15 cellular contexts compared by ENCODE assay signal in genomic region chr20:49039854-49040253, GRCh38. TPM values are rescaled to one million over a fixed set of nuclear protein-coding genes. Genes with fewer than 3 reads are reported as not detected.
A peak's percentile ranks its signal among the peaks of the same experiment; 100 is the strongest.
DNase-seq lines count a peak whose midpoint lies in the region; ATAC-seq and TF ChIP-seq lines count a peak whose summit lies in the region.
"Had no signal": no experiment of that assay in that cellular context is flagged by ENCODE, and none has a peak within 500 bp of the region (broad histone marks: within the 10 kb centered on the region; RNA-seq: fewer than 3 reads in every experiment).

No MANE protein-coding gene starts in this region.

- H4K20me1 ChIP-seq in neural progenitor cell (ENCODE audit: low read depth) = no peaks in the 10 kb centered on the region

- H2AFZ ChIP-seq in neural progenitor cell (replicated peaks) = no peak overlapping the region

- H3K4me1 Mint-ChIP-seq in Calu3 (ENCODE audit: low read depth, unreplicated experiment) (peaks cover 12% of the 10 kb centered on the region), WTC11 (no peaks in the 10 kb centered on the region), endothelial cell (ENCODE audit: unreplicated experiment) (no peaks in the 10 kb centered on the region), neural progenitor cell (no peaks in the 10 kb centered on the region)
- H3K4me1 Mint-ChIP-seq in activated CD4-positive, alpha-beta memory T cell treated with anti-CD3 and anti-CD28 coated beads for 36 hours (ENCODE audit: low read depth) = peaks cover 17% of the 10 kb centered on the region

- H3K27ac Mint-ChIP-seq in Calu3 (ENCODE audit: unreplicated experiment) (peak overlapping the region; percentile 68), WTC11 (0 out of 2 replicates have a peak overlapping the region, but pooled peaks have one; percentile 5), endothelial cell (ENCODE audit: unreplicated experiment) (no peak overlapping the region), neural progenitor cell (peak overlapping the region; percentile 2)
- no peak overlapping the region for H3K27ac Mint-ChIP-seq in activated CD4-positive, alpha-beta memory T cell treated with anti-CD3 and anti-CD28 coated beads for 36 hours
- H3K27ac Mint-ChIP-seq: CD8-positive, alpha-beta T cell had no signal

- H3K27ac ChIP-seq in neural progenitor cell (no peak overlapping the region), left lung (no peak overlapping the region)

- H3K4me2 ChIP-seq in neural progenitor cell = no peak overlapping the region

- BruUV-seq in Calu3 (replicated peaks; lab: Mats Ljungman, UMichigan) = no TSS peak

- H3K4me3 ChIP-seq in neural progenitor cell = no peak overlapping the region
- no peak overlapping the region for H3K4me3 ChIP-seq in left lung
- H3K4me3 ChIP-seq: HAP-1, K562 had no signal

- H3K27me3 Mint-ChIP-seq in Calu3 (ENCODE audit: unreplicated experiment) (no peaks in the 10 kb centered on the region), WTC11 (ENCODE audit: low read depth) (no peaks in the 10 kb centered on the region), endothelial cell (ENCODE audit: unreplicated experiment) (no peaks in the 10 kb centered on the region), neural progenitor cell (ENCODE audit: insufficient read depth, low read depth) (peaks cover 2% of the 10 kb centered on the region)
- no peaks in the 10 kb centered on the region for H3K27me3 Mint-ChIP-seq in activated CD4-positive, alpha-beta memory T cell treated with anti-CD3 and anti-CD28 coated beads for 36 hours

- H3K27me3 ChIP-seq in neural progenitor cell = no peaks in the 10 kb centered on the region
- H3K27me3 ChIP-seq in left lung = no peaks in the 10 kb centered on the region
- H3K27me3 ChIP-seq: BE2C had no signal

- H3K36me3 Mint-ChIP-seq in Calu3 (ENCODE audit: insufficient read depth, unreplicated experiment) = peaks cover 8% of the 10 kb centered on the region
- H3K36me3 Mint-ChIP-seq in WTC11 = no peaks in the 10 kb centered on the region
- peaks cover 4% of the 10 kb centered on the region for H3K36me3 Mint-ChIP-seq in endothelial cell (ENCODE audit: low read depth, unreplicated experiment)
- H3K36me3 Mint-ChIP-seq in neural progenitor cell = no peaks in the 10 kb centered on the region
- no peaks in the 10 kb centered on the region for H3K36me3 Mint-ChIP-seq in activated CD4-positive, alpha-beta memory T cell treated with anti-CD3 and anti-CD28 coated beads for 36 hours

- H3F3A ChIP-seq in neural progenitor cell (ENCODE audit: low read depth) = no peaks in the 10 kb centered on the region

- H3K36me3 ChIP-seq in neural progenitor cell (no peaks in the 10 kb centered on the region), left lung (peaks cover 0 to 7% of the 10 kb centered on the region in 2 donors)
- H3K36me3 ChIP-seq: HAP-1 had no signal

- H3K9ac ChIP-seq in neural progenitor cell = no peak overlapping the region

- H3K4me3 Mint-ChIP-seq in Calu3 (ENCODE audit: low read depth, unreplicated experiment) (no peak overlapping the region), WTC11 (no peak overlapping the region), endothelial cell (ENCODE audit: unreplicated experiment) (peak overlapping the region; percentile 32), neural progenitor cell (no peak overlapping the region)
- no peak overlapping the region for H3K4me3 Mint-ChIP-seq in activated CD4-positive, alpha-beta memory T cell treated with anti-CD3 and anti-CD28 coated beads for 36 hours
- H3K4me3 Mint-ChIP-seq: CD8-positive, alpha-beta T cell had no signal

- ATAC-seq in WTC11 (no peak), GM18498 (IDR thresholded peaks at IDR 0.05; ENCODE audit: unreplicated experiment) (no peak), left lung (no peak)
- ATAC-seq: CD8-positive, alpha-beta T cell had no signal

- no peaks in the 10 kb centered on the region for H3K4me1 ChIP-seq in neural progenitor cell
- peaks cover 0 to 19% of the 10 kb centered on the region in 2 donors for H3K4me1 ChIP-seq in left lung
- H3K4me1 ChIP-seq: BE2C had no signal

- CTCF ChIA-PET in Calu3 (lab: Charles Lee) (no interaction called here), WTC11 (lab: Charles Lee) (no interaction called here)
- CTCF ChIA-PET in activated CD4-positive, alpha-beta memory T cell treated with anti-CD3 and anti-CD28 coated beads for 36 hours (lab: Charles Lee) = interaction anchor here (1.0 kb wide), 1 partner anchor 178 kb away, joined by 3 read pairs; no protein-coding TSS in a partner anchor

- H3K79me2 ChIP-seq in neural progenitor cell (ENCODE audit: low read depth) = no peaks in the 10 kb centered on the region

- DNase-seq in Calu3 = no peak
- no peak for DNase-seq in WTC11 (ENCODE audit: low spot score)
- DNase-seq in endothelial cell (ENCODE audit: low spot score) = no peak
- DNase-seq in neural progenitor cell (ENCODE audit: low spot score) = no peak
- DNase-seq in NCI-H510A (lab: John Stamatoyannopoulos, UW) = no peak
- DNase-seq in left lung = no peak
- no peak for DNase-seq in activated CD4-positive, alpha-beta memory T cell treated with anti-CD3 and anti-CD28 coated beads for 36 hours
- DNase-seq: ACHN; BE2C; C1 segment of cervical spinal cord; CD8-positive, alpha-beta T cell; COR-L47 had no signal

- H3K9me3 Mint-ChIP-seq in Calu3 (ENCODE audit: low read depth, unreplicated experiment) = no peaks in the 10 kb centered on the region
- no peaks in the 10 kb centered on the region for H3K9me3 Mint-ChIP-seq in WTC11
- H3K9me3 Mint-ChIP-seq in endothelial cell (ENCODE audit: unreplicated experiment) = no peaks in the 10 kb centered on the region
- no peaks in the 10 kb centered on the region for H3K9me3 Mint-ChIP-seq in neural progenitor cell
- H3K9me3 Mint-ChIP-seq in activated CD4-positive, alpha-beta memory T cell treated with anti-CD3 and anti-CD28 coated beads for 36 hours = no peaks in the 10 kb centered on the region
- H3K9me3 Mint-ChIP-seq: CD8-positive, alpha-beta T cell had no signal

- H3K9me3 ChIP-seq in neural progenitor cell (ENCODE audit: low read depth) (no peaks in the 10 kb centered on the region), left lung (no peaks in the 10 kb centered on the region)
- H3K9me3 ChIP-seq: BE2C, HAP-1 had no signal

- intact Hi-C loops in Calu3 (cut with micrococcal nuclease; ENCODE audit: unreplicated experiment) (no loop called here), left lung (cut with DNase I) (no loop called here)
- intact Hi-C loops in activated CD4-positive, alpha-beta memory T cell treated with anti-CD3 and anti-CD28 coated beads for 36 hours (cut with micrococcal nuclease) = no loop called here

- TF ChIP-seq CTCF in Calu3 (IDR thresholded peaks at IDR 0.05; ENCODE audit: unreplicated experiment) (no peak), WTC11 (IDR thresholded peaks at IDR 0.05) (no peak), endothelial cell (IDR thresholded peaks at IDR 0.05; ENCODE audit: unreplicated experiment) (no peak), neural progenitor cell (IDR thresholded peaks at IDR 0.05) (no peak), left lung (IDR thresholded peaks at IDR 0.05) (no peak)

- POLR2A ChIA-PET in WTC11 (lab: Charles Lee) = no interaction called here
- POLR2A ChIA-PET in activated CD4-positive, alpha-beta memory T cell treated with anti-CD3 and anti-CD28 coated beads for 36 hours (lab: Charles Lee) = no interaction called here

TF ChIP-seq in WTC11, 78 proteins besides CTCF, POLR2A, EP300 and RAD21 (continues in another document):
- TF ChIP-seq ESRRA (CRISPR knock-in tag; IDR thresholded peaks at IDR 0.05; ENCODE audit: borderline replicate concordance) = no peak
- TF ChIP-seq ATF2 (CRISPR knock-in tag; IDR thresholded peaks at IDR 0.05; ENCODE audit: borderline replicate concordance, low read depth) = no peak
- no peak for TF ChIP-seq NR2C2 (CRISPR knock-in tag; IDR thresholded peaks at IDR 0.05)
- TF ChIP-seq FOXP1 (CRISPR knock-in tag; IDR thresholded peaks at IDR 0.05; ENCODE audit: borderline replicate concordance) = no peak
- TF ChIP-seq E2F4 (CRISPR knock-in tag; IDR thresholded peaks at IDR 0.05; ENCODE audit: borderline replicate concordance, low read depth) = no peak
- no peak for TF ChIP-seq GRHL2 (CRISPR knock-in tag; IDR thresholded peaks at IDR 0.05; ENCODE audit: insufficient replicate concordance, severe bottlenecking)
- TF ChIP-seq PREB (CRISPR knock-in tag; IDR thresholded peaks at IDR 0.05; ENCODE audit: borderline replicate concordance) = no peak

RNA-seq across cellular contexts. Expression of gene CSE1L, which starts 6.3 kb away (rescaled TPM):
- total RNA-seq in Calu3 (2022) (208 and 226 TPM in 2 replicates), WTC11 (2021) (192 to 211 TPM (median 204 TPM) in 3 replicates), endothelial cell (ENCODE audit: unreplicated experiment) (54.7 TPM), neural progenitor cell (ENCODE audit: low replicate concordance) (244 and 348 TPM in 2 replicates), left lung (10 to 100 TPM; 41.5 to 60.5 TPM)
- 100 to 1,000 TPM; 107 to 109 TPM for total RNA-seq in activated CD4-positive, alpha-beta memory T cell treated with anti-CD3 and anti-CD28 coated beads for 36 hours

Comparison
In these comparisons a context has a peak if more than half of its experiments do, and no peak if none do; other contexts are left out.
1. H3K27ac Mint-ChIP-seq: peak in Calu3 (single experiment), WTC11 (single experiment) and neural progenitor cell (single experiment); none in endothelial cell (single experiment) and activated CD4-positive, alpha-beta memory T cell treated with anti-CD3 and anti-CD28 coated beads for 36 hours (single experiment).